Comparison of ENCODE assay signal across 36 cellular contexts in the genomic region with DNA sequence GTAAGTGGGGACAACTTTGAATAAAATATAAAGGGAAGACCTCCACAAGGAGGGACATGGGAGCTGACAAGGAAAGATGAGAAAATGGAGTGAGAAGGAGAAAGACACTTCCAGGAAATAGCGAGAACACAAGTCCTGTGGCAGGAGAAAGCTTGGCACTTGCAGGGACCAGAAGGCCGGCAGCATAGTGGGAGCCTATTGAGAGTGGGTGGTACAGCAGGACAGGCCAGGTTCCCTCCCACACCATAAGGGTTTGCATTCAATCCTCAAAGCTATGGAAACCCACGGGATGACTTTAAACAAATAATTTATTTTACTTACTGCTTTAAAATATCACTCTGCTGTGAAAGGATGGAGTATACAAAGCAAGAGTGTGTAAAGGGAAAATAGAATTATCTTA.
"Had no signal": no experiment of that assay in that cellular context is flagged by ENCODE, and none has a peak within 500 bp of the region (broad histone marks: within the 10 kb centered on the region; RNA-seq: fewer than 3 reads in every experiment).

No MANE protein-coding gene starts in this region.

- H3K4me1 Mint-ChIP-seq: activated naive CD4-positive, alpha-beta T cell treated with anti-CD3 and anti-CD28 coated beads, Interleukin-2, amount 10 ng/mL, durations not matched to agents 7 days and 5 days; activated naive CD4-positive, alpha-beta T cell treated with anti-CD3 and anti-CD28 coated beads, Interleukin-2, amount 50 U/mL, for 24 hours; activated naive CD8-positive, alpha-beta T cell treated with anti-CD3 and anti-CD28 coated beads for 36 hours; activated naive CD8-positive, alpha-beta T cell treated with anti-CD3 and anti-CD28 coated beads, Interleukin-2, amount 10 ng/mL, durations not matched to agents 7 days and 5 days; activated naive CD8-positive, alpha-beta T cell treated with anti-CD3 and anti-CD28 coated beads, Interleukin-2, amount 50 U/mL, for 24 hours; activated T-helper 17 cell treated with anti-CD3 and anti-CD28 coated beads, Interleukin-2, amount 50 U/mL, for 72 hours; brain; central memory CD8-positive, alpha-beta T cell had no signal

- H3K9me3 Mint-ChIP-seq: activated naive CD4-positive, alpha-beta T cell treated with anti-CD3 and anti-CD28 coated beads for 36 hours; activated naive CD4-positive, alpha-beta T cell treated with anti-CD3 and anti-CD28 coated beads, Interleukin-2, amount 10 ng/mL, durations not matched to agents 7 days and 5 days; activated naive CD4-positive, alpha-beta T cell treated with anti-CD3 and anti-CD28 coated beads, Interleukin-2, amount 50 U/mL, for 24 hours; activated naive CD4-positive, alpha-beta T cell treated with anti-CD3 and anti-CD28 coated beads, Interleukin-2, amount 50 U/mL, for 72 hours; activated naive CD8-positive, alpha-beta T cell treated with anti-CD3 and anti-CD28 coated beads for 36 hours; activated naive CD8-positive, alpha-beta T cell treated with anti-CD3 and anti-CD28 coated beads, Interleukin-2, amount 10 ng/mL, durations not matched to agents 7 days and 5 days; activated naive CD8-positive, alpha-beta T cell treated with anti-CD3 and anti-CD28 coated beads, Interleukin-2, amount 50 U/mL, for 24 hours; activated T-cell treated with anti-CD3 and anti-CD28 coated beads, Interleukin-2, amount 50 U/mL, for 24 hours; activated T-cell treated with anti-CD3 and anti-CD28 coated beads, Interleukin-2, amount 50 U/mL, for 4 hours; activated T-cell treated with anti-CD3 and anti-CD28 coated beads, Interleukin-2, amount 50 U/mL, for 72 hours; activated T-helper 1 cell treated with anti-CD3 and anti-CD28 coated beads, Interleukin-12 subunit alpha, Interleukin-12 subunit beta, Interleukin-2, Interleukin-4 antibody, amounts not matched to agents 30 ng/mL and 10 ng/mL and 1 ng/mL, durations not matched to agents 14 hours and 24 hours and 36 hours; activated T-helper 17 cell treated with anti-CD3 and anti-CD28 coated beads, Interleukin-2, amount 50 U/mL, for 72 hours; activated T-helper 2 cell treated with anti-CD3 and anti-CD28 coated beads, Interferon-gamma antibody, Interleukin-2, Interleukin-4, amounts not matched to agents 10 μg/mL and 5 μg/mL and 100 μg/mL, durations not matched to agents 14 hours and 24 hours and 36 hours; brain; central memory CD8-positive, alpha-beta T cell had no signal

- H3K4me3 ChIP-seq: adrenal gland, ascending aorta, body of pancreas, breast epithelium, cardiac muscle cell had no signal

- DNase-seq: activated effector memory CD4-positive, alpha-beta T cell treated with anti-CD3 and anti-CD28 coated beads, Interleukin-2, amount 50 U/mL, for 16 hours; activated effector memory CD4-positive, alpha-beta T cell treated with Interleukin-2 at 50 U/mL for 16 hours; activated gamma-delta T cell; activated gamma-delta T cell treated with Interleukin-2 at 50 U/mL for 16 hours; activated naive CD4-positive, alpha-beta T cell; activated naive CD4-positive, alpha-beta T cell treated with anti-CD3 and anti-CD28 coated beads for 36 hours; activated naive CD4-positive, alpha-beta T cell treated with anti-CD3 and anti-CD28 coated beads, Interleukin-2, amount 10 ng/mL, durations not matched to agents 7 days and 5 days; activated naive CD4-positive, alpha-beta T cell treated with anti-CD3 and anti-CD28 coated beads, Interleukin-2, amount 50 U/mL, for 16 hours; activated naive CD4-positive, alpha-beta T cell treated with Interleukin-2 at 50 U/mL for 16 hours; activated naive CD8-positive, alpha-beta T cell treated with anti-CD3 and anti-CD28 coated beads for 36 hours; activated naive CD8-positive, alpha-beta T cell treated with anti-CD3 and anti-CD28 coated beads, Interleukin-2, amount 10 ng/mL, durations not matched to agents 7 days and 5 days; activated naive CD8-positive, alpha-beta T cell treated with anti-CD3 and anti-CD28 coated beads, Interleukin-2, amount 50 U/mL, for 24 hours; activated T-cell treated with anti-CD3 and anti-CD28 coated beads, Interleukin-2, amount 50 U/mL, for 24 hours; activated T-cell treated with anti-CD3 and anti-CD28 coated beads, Interleukin-2, amount 50 U/mL, for 4 hours; activated T-cell treated with anti-CD3 and anti-CD28 coated beads, Interleukin-2, amount 50 U/mL, for 48 hours; activated T-cell treated with anti-CD3 and anti-CD28 coated beads, Interleukin-2, amount 50 U/mL, for 72 hours; adrenal gland; amniotic stem cell; amygdala; aorta; body of pancreas; brain microvascular endothelial cell; caudate nucleus; central memory CD4-positive, alpha-beta T cell; cerebellar nuclear complex had no signal

- H3K27ac ChIP-seq: adrenal gland, ascending aorta, body of pancreas, brain microvascular endothelial cell, breast epithelium, cardiac muscle cell had no signal

- H3K36me3 ChIP-seq: adrenal gland, ascending aorta, brain microvascular endothelial cell, breast epithelium, cardiac muscle cell had no signal

- H3K27me3 ChIP-seq: adrenal gland, ascending aorta, body of pancreas, brain microvascular endothelial cell, breast epithelium, cardiac muscle cell had no signal

- ATAC-seq: activated naive CD4-positive, alpha-beta T cell treated with anti-CD3 and anti-CD28 coated beads, Interleukin-2, amount 50 U/mL, for 72 hours; activated naive CD8-positive, alpha-beta T cell treated with anti-CD3 and anti-CD28 coated beads, Interleukin-2, amount 50 U/mL, for 24 hours; activated T-cell treated with anti-CD3 and anti-CD28 coated beads, Interleukin-2, amount 50 U/mL, for 4 hours; activated T-cell treated with anti-CD3 and anti-CD28 coated beads, Interleukin-2, amount 50 U/mL, for 72 hours; activated T-helper 17 cell treated with anti-CD3 and anti-CD28 coated beads, Interleukin-2, amount 50 U/mL, for 72 hours; body of pancreas had no signal

- H3K4me1 ChIP-seq: adrenal gland, breast epithelium had no signal

- H3K36me3 Mint-ChIP-seq: activated naive CD4-positive, alpha-beta T cell treated with anti-CD3 and anti-CD28 coated beads, Interleukin-2, amount 10 ng/mL, durations not matched to agents 7 days and 5 days; activated naive CD4-positive, alpha-beta T cell treated with anti-CD3 and anti-CD28 coated beads, Interleukin-2, amount 50 U/mL, for 24 hours; activated naive CD4-positive, alpha-beta T cell treated with anti-CD3 and anti-CD28 coated beads, Interleukin-2, amount 50 U/mL, for 72 hours; activated naive CD8-positive, alpha-beta T cell; activated naive CD8-positive, alpha-beta T cell treated with anti-CD3 and anti-CD28 coated beads for 36 hours; activated naive CD8-positive, alpha-beta T cell treated with anti-CD3 and anti-CD28 coated beads, Interleukin-2, amount 10 ng/mL, durations not matched to agents 7 days and 5 days; brain had no signal

- H3K27ac Mint-ChIP-seq: activated naive CD4-positive, alpha-beta T cell treated with anti-CD3 and anti-CD28 coated beads for 36 hours; activated naive CD4-positive, alpha-beta T cell treated with anti-CD3 and anti-CD28 coated beads, Interleukin-2, amount 10 ng/mL, durations not matched to agents 7 days and 5 days; activated naive CD4-positive, alpha-beta T cell treated with anti-CD3 and anti-CD28 coated beads, Interleukin-2, amount 50 U/mL, for 24 hours; activated naive CD4-positive, alpha-beta T cell treated with anti-CD3 and anti-CD28 coated beads, Interleukin-2, amount 50 U/mL, for 72 hours; activated naive CD8-positive, alpha-beta T cell; activated naive CD8-positive, alpha-beta T cell treated with anti-CD3 and anti-CD28 coated beads for 36 hours; activated naive CD8-positive, alpha-beta T cell treated with anti-CD3 and anti-CD28 coated beads, Interleukin-2, amount 10 ng/mL, durations not matched to agents 7 days and 5 days; activated naive CD8-positive, alpha-beta T cell treated with anti-CD3 and anti-CD28 coated beads, Interleukin-2, amount 50 U/mL, for 24 hours; activated T-cell treated with anti-CD3 and anti-CD28 coated beads, Interleukin-2, amount 50 U/mL, for 24 hours; activated T-cell treated with anti-CD3 and anti-CD28 coated beads, Interleukin-2, amount 50 U/mL, for 72 hours; activated T-helper 1 cell treated with anti-CD3 and anti-CD28 coated beads, Interleukin-12 subunit alpha, Interleukin-12 subunit beta, Interleukin-2, Interleukin-4 antibody, amounts not matched to agents 30 ng/mL and 10 ng/mL and 1 ng/mL, durations not matched to agents 14 hours and 24 hours and 36 hours; activated T-helper 17 cell treated with anti-CD3 and anti-CD28 coated beads, Interleukin-2, amount 50 U/mL, for 72 hours; activated T-helper 2 cell treated with anti-CD3 and anti-CD28 coated beads, Interferon-gamma antibody, Interleukin-2, Interleukin-4, amounts not matched to agents 10 μg/mL and 5 μg/mL and 100 μg/mL, durations not matched to agents 14 hours and 24 hours and 36 hours; brain had no signal

- H3K4me3 Mint-ChIP-seq: activated naive CD4-positive, alpha-beta T cell treated with anti-CD3 and anti-CD28 coated beads for 36 hours; activated naive CD4-positive, alpha-beta T cell treated with anti-CD3 and anti-CD28 coated beads, Interleukin-2, amount 10 ng/mL, durations not matched to agents 7 days and 5 days; activated naive CD4-positive, alpha-beta T cell treated with anti-CD3 and anti-CD28 coated beads, Interleukin-2, amount 50 U/mL, for 24 hours; activated naive CD8-positive, alpha-beta T cell; activated naive CD8-positive, alpha-beta T cell treated with anti-CD3 and anti-CD28 coated beads for 36 hours; activated naive CD8-positive, alpha-beta T cell treated with anti-CD3 and anti-CD28 coated beads, Interleukin-2, amount 10 ng/mL, durations not matched to agents 7 days and 5 days; activated naive CD8-positive, alpha-beta T cell treated with anti-CD3 and anti-CD28 coated beads, Interleukin-2, amount 50 U/mL, for 24 hours; activated T-cell treated with anti-CD3 and anti-CD28 coated beads, Interleukin-2, amount 50 U/mL, for 24 hours; activated T-cell treated with anti-CD3 and anti-CD28 coated beads, Interleukin-2, amount 50 U/mL, for 4 hours; activated T-cell treated with anti-CD3 and anti-CD28 coated beads, Interleukin-2, amount 50 U/mL, for 72 hours; activated T-helper 1 cell treated with anti-CD3 and anti-CD28 coated beads, Interleukin-12 subunit alpha, Interleukin-12 subunit beta, Interleukin-2, Interleukin-4 antibody, amounts not matched to agents 30 ng/mL and 10 ng/mL and 1 ng/mL, durations not matched to agents 14 hours and 24 hours and 36 hours; activated T-helper 17 cell treated with anti-CD3 and anti-CD28 coated beads, Interleukin-2, amount 50 U/mL, for 72 hours; brain; central memory CD8-positive, alpha-beta T cell had no signal

- H3K9me3 ChIP-seq: adrenal gland, ascending aorta, body of pancreas, breast epithelium had no signal
